ENCODE assay signal across 23 cellular contexts in the genomic region with DNA sequence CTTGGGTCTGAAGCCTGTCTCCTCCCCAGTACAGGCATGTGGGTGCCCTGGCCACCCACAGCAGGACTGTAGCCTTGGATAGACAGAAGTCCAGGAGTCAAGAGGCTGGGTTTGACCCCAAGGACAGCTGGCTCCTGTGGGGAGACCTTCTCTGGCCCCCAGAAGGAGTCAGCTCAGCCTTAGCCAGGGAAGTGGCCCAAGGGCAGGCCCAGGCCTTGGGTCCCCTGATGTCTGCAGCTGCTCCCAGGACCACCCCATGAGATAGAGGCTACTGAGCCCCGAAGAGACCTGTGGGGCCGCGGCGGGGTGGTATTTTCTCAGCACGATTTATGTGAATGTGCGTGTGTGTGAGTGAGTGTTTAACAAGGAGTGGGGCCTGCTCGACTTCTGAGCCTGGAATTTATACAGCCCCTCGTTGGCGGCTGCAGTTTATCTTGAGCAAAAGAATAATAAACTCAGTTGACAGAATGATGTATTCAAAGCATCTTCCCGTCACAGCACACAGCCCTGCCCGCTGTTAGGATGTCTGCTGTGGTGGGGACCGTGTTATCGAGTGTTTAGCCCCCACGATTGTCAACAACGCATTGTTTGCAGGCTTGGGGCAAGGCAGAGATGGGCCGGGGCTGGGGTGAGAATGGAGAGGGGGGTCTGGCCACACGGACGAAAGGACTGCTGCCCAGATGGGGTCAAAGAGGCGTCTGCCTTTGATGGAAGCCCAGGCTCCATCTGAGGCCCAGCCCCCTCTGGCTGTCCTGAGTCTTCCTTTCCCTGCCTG.
A peak's percentile ranks its signal among the peaks of the same experiment; 100 is the strongest.
DNase-seq lines count a peak whose midpoint lies in the region; ATAC-seq, FAIRE-seq and TF ChIP-seq lines count a peak whose summit lies in the region.
"Had no signal": no experiment of that assay in that cellular context is flagged by ENCODE, and none has a peak within 500 bp of the region (broad histone marks: within the 10 kb centered on the region; RNA-seq: fewer than 3 reads in every experiment).

No MANE protein-coding gene starts in this region.

- H3K9me2 ChIP-seq in SK-N-SH, result no peaks in the 10 kb centered on the region

- peak overlapping the region; percentile 86 for H4K8ac ChIP-seq in mesenchymal stem cell (ENCODE audit: low read length)

- peaks cover 0 to 81% of the 10 kb centered on the region in 2 experiments; a peak in 2 of 4 replicates for H3K4me1 ChIP-seq in SK-N-SH (ENCODE audit: control insufficient read depth in 1 of 2, insufficient read depth in 2 of 2, low read depth in 1 of 2, low read length in 1 of 2)
- H3K4me1 ChIP-seq in K562 (replicated peaks in 1 of 2; ENCODE audit: control insufficient read depth in 2 of 2, insufficient read depth in 2 of 2, low read length in 2 of 2), result peaks cover 40 to 41% of the 10 kb centered on the region in 2 experiments
- H3K4me1 ChIP-seq in mesenchymal stem cell (ENCODE audit: control insufficient read depth, insufficient read depth, low read depth, low read length), result peaks cover 5% of the 10 kb centered on the region
- H3K4me1 ChIP-seq in sigmoid colon, result peaks cover 0 to 11% (median 0%) of the 10 kb centered on the region in 4 donors
- H3K4me1 ChIP-seq: tibial nerve had no signal

- in situ Hi-C loops in K562 (cut with MboI), result no loop called here

- no peak for FAIRE-seq in K562 (lab: Jason Lieb, UNC)

- H2BK15ac ChIP-seq in mesenchymal stem cell (ENCODE audit: low read depth, poor library complexity, severe bottlenecking), result no peak overlapping the region

- H3K18ac ChIP-seq in mesenchymal stem cell (ENCODE audit: low read depth in 1 of 2, low read length in 2 of 2), result peak overlapping the region; percentile 23 to 79

- peak overlapping the region; percentile 68 for H4K91ac ChIP-seq in mesenchymal stem cell (ENCODE audit: low read length)

- peak overlapping the region; percentile 42 to 51 for H2BK12ac ChIP-seq in mesenchymal stem cell (ENCODE audit: low read length in 2 of 2)

- peak overlapping the region; percentile 24 to 31 for H3K4ac ChIP-seq in mesenchymal stem cell (ENCODE audit: low read depth in 1 of 2, low read length in 2 of 2)

- no peak for TF ChIP-seq CTCF in SK-N-SH (IDR thresholded peaks at IDR 0.05)
- no peak for TF ChIP-seq CTCF in K562 (IDR thresholded peaks at IDR 0.05 in 2 of 3, conservative IDR thresholded peaks at IDR 0.05 in 1 of 3; ENCODE audit: insufficient read depth in 2 of 3, low read depth in 1 of 3, low read length in 3 of 3)
- TF ChIP-seq CTCF in sigmoid colon (IDR thresholded peaks at IDR 0.05), result no peak

- no peak overlapping the region for H3K14ac ChIP-seq in mesenchymal stem cell (ENCODE audit: low read length in 2 of 2)

- H2AFZ ChIP-seq in SK-N-SH (ENCODE audit: low read depth) (no peak overlapping the region), K562 (ENCODE audit: low read depth, low read length) (peak overlapping the region; percentile 66), mesenchymal stem cell (ENCODE audit: low read depth, low read length) (no peak overlapping the region)

- no peak overlapping the region for H3K23ac ChIP-seq in mesenchymal stem cell (ENCODE audit: low read length in 2 of 2)

- H3K36me3 ChIP-seq in SK-N-SH (replicated peaks in 1 of 2; ENCODE audit: control insufficient read depth in 1 of 2, insufficient read depth in 2 of 2, low read length in 1 of 2) (no peaks in the 10 kb centered on the region), K562 (ENCODE audit: control insufficient read depth, insufficient read depth, low read length) (no peaks in the 10 kb centered on the region), mesenchymal stem cell (ENCODE audit: control insufficient read depth in 1 of 2, insufficient read depth in 2 of 2, low read depth in 1 of 2, low read length in 2 of 2) (no peaks in the 10 kb centered on the region), sigmoid colon (no peaks in the 10 kb centered on the region)
- H3K36me3 ChIP-seq: tibial nerve had no signal

- no peak for TF ChIP-seq EP300 in SK-N-SH (IDR thresholded peaks at IDR 0.05; ENCODE audit: borderline replicate concordance in 1 of 2, low read depth in 1 of 2, low read length in 1 of 2)
- no peak for TF ChIP-seq EP300 in K562 (IDR thresholded peaks at IDR 0.05; ENCODE audit: low read length)
- TF ChIP-seq EP300 in sigmoid colon (IDR thresholded peaks at IDR 0.05), result no peak

- no peaks in the 10 kb centered on the region for H3K9me1 ChIP-seq in K562 (ENCODE audit: control insufficient read depth, insufficient read depth, low read length)

- TF ChIP-seq POLR2A in K562 (conservative IDR thresholded peaks at IDR 0.05), result no peak
- TF ChIP-seq POLR2A in sigmoid colon (IDR thresholded peaks at IDR 0.05), result no peak

- intact Hi-C loops in K562 (cut with micrococcal nuclease), result no loop called here
- intact Hi-C loops in sigmoid colon (cut with DNase I), result no loop called here

- no peaks in the 10 kb centered on the region for H3F3A ChIP-seq in SK-N-SH (replicated peaks; ENCODE audit: insufficient read depth)

- POLR2A ChIA-PET in SK-N-SH (lab: Yijun Ruan, JAX), result no interaction called here
- POLR2A ChIA-PET in K562 (lab: Yijun Ruan, JAX), result interaction anchor here (0.5 to 6.1 kb wide), 5 partner anchors 7 to 314 kb away, joined by 3 to 47 read pairs (median 3); no protein-coding TSS in a partner anchor

- ATAC-seq in SK-N-SH treated with all-trans-retinoic acid at 6 μM for 48 hours (no peak), K562 (no peak), HG03196 (IDR thresholded peaks at IDR 0.05; ENCODE audit: unreplicated experiment) (no peak)
- ATAC-seq: activated naive CD4-positive, alpha-beta T cell treated with anti-CD3 and anti-CD28 coated beads, Interleukin-2, amount 50 U/mL, for 72 hours; left colon; psoas muscle; stimulated activated naive B cell treated with anti-CD40 and anti-IgM and Interleukin-4, amounts not matched to agents 10 μg/mL and 1 μg/mL and 100 μg/mL, for 72 hours had no signal

- no peak overlapping the region for H3K9ac ChIP-seq in SK-N-SH
- peak overlapping the region; percentile 16 to 73 for H3K9ac ChIP-seq in K562 (ENCODE audit: insufficient read depth in 1 of 2, low read depth in 2 of 2, low read length in 2 of 2)
- H3K9ac ChIP-seq in mesenchymal stem cell (ENCODE audit: low read length), result no peak overlapping the region

- H2BK120ac ChIP-seq in mesenchymal stem cell (ENCODE audit: low read depth, low read length), result peak overlapping the region; percentile 34

- H3K4me2 ChIP-seq in SK-N-SH, result no peak overlapping the region
- no peak overlapping the region for H3K4me2 ChIP-seq in K562 (ENCODE audit: insufficient read depth, low read length)
- no peak overlapping the region for H3K4me2 ChIP-seq in mesenchymal stem cell (ENCODE audit: low read length, poor library complexity, severe bottlenecking)

- TF ChIP-seq RAD21 in SK-N-SH (IDR thresholded peaks at IDR 0.05; ENCODE audit: low read length) (no peak), K562 (CRISPR knock-in tag; conservative IDR thresholded peaks at IDR 0.05 in 1 of 2, IDR thresholded peaks at IDR 0.05 in 1 of 2) (no peak)

- H4K20me1 ChIP-seq in SK-N-SH (ENCODE audit: insufficient read depth) (no peaks in the 10 kb centered on the region), K562 (replicated peaks; ENCODE audit: control insufficient read depth, insufficient read depth, low read length) (no peaks in the 10 kb centered on the region)

- H3K27ac ChIP-seq in SK-N-SH (ENCODE audit: low read depth in 2 of 2, low read length in 1 of 2), result peak overlapping the region in 1 of 2 experiments; percentile 68; a peak in 2 of 4 replicates
- H3K27ac ChIP-seq in K562 (ENCODE audit: extremely low read depth, low read depth, low read length), result peak overlapping the region; percentile 41; the same call in 1 of the 3 replicates
- H3K27ac ChIP-seq in mesenchymal stem cell (ENCODE audit: low read length, poor library complexity, severe bottlenecking), result no peak overlapping the region
- peak overlapping the region in 1 of 4 donors; percentile 51 for H3K27ac ChIP-seq in sigmoid colon
- H3K27ac ChIP-seq: 22Rv1, HL-60, psoas muscle, tibial nerve had no signal

- H2AK5ac ChIP-seq in mesenchymal stem cell (ENCODE audit: low read length, severe bottlenecking), result no peak overlapping the region

- CTCF ChIA-PET in SK-N-SH (lab: Yijun Ruan, JAX), result interaction anchor here (1.1 to 4.0 kb wide), 3 partner anchors 141 to 164 kb away, joined by 3 to 16 read pairs (median 10); a partner anchor contains a TSS
- CTCF ChIA-PET in K562 (lab: Yijun Ruan, JAX; ENCODE audit: low intra/inter-chr PET ratio), result no interaction called here

- peak; percentile 52 for DNase-seq in SK-N-SH
- no peak for DNase-seq in K562 (ENCODE audit: extremely low read depth in 1 of 4, low spot score in 3 of 4)
- peak; percentile 78 for DNase-seq in mesenchymal stem cell
- peak; percentile 41 for DNase-seq in sigmoid colon
- no peak for DNase-seq in NK-92 treated with Interleukin-12 subunit alpha and Interleukin-12 subunit beta, amount 100 ng/mL, for 24 hours (lab: John Stamatoyannopoulos, UW)
- no peak for DNase-seq in activated CD8-positive, alpha-beta memory T cell treated with anti-CD3 and anti-CD28 coated beads, Interleukin-2, amount 50 U/mL, for 4 hours
- DNase-seq: activated CD4-positive, alpha-beta T cell treated with anti-CD3 and anti-CD28 coated beads, Interleukin-2, amount 50 U/mL, for 1 hour; activated T-cell treated with anti-CD3 and anti-CD28 coated beads for 4 hours; C1 segment of cervical spinal cord; DMS153; effector memory CD4-positive, alpha-beta T cell; Kasumi-1; NCI-H1105 treated with DMSO at 0.1 percent for 48 hours; RPMI8226; stimulated activated naive B cell treated with anti-CD40 and anti-IgM and Interleukin-4, amounts not matched to agents 10 μg/mL and 1 μg/mL and 100 μg/mL, for 72 hours had no signal

- H3K9me3 ChIP-seq in SK-N-SH, result no peaks in the 10 kb centered on the region
- H3K9me3 ChIP-seq in K562 (replicated peaks; ENCODE audit: control insufficient read depth, insufficient read depth, low read depth, low read length), result no peaks in the 10 kb centered on the region
- H3K9me3 ChIP-seq in mesenchymal stem cell (ENCODE audit: control insufficient read depth, low read length), result no peaks in the 10 kb centered on the region
- H3K9me3 ChIP-seq in sigmoid colon, result no peaks in the 10 kb centered on the region
- H3K9me3 ChIP-seq: psoas muscle, tibial nerve had no signal

- no peaks in the 10 kb centered on the region for H3K79me1 ChIP-seq in mesenchymal stem cell (replicated peaks; ENCODE audit: low read length, poor library complexity, severe bottlenecking)

- no peak overlapping the region for H2BK5ac ChIP-seq in mesenchymal stem cell (ENCODE audit: low read depth, low read length, poor library complexity, severe bottlenecking)

- no peaks in the 10 kb centered on the region for H3K27me3 ChIP-seq in SK-N-SH (ENCODE audit: insufficient read depth)
- H3K27me3 ChIP-seq in K562 (ENCODE audit: control insufficient read depth in 2 of 2, insufficient read depth in 2 of 2, low read length in 2 of 2), result no peaks in the 10 kb centered on the region
- peaks cover 0 to 10% of the 10 kb centered on the region in 2 experiments for H3K27me3 ChIP-seq in mesenchymal stem cell (ENCODE audit: control insufficient read depth in 1 of 2, insufficient read depth in 1 of 2, low read length in 2 of 2)
- no peaks in the 10 kb centered on the region for H3K27me3 ChIP-seq in sigmoid colon
- H3K27me3 ChIP-seq: tibial nerve had no signal

- no peak overlapping the region for H3K4me3 ChIP-seq in SK-N-SH (ENCODE audit: low read depth in 2 of 2, low read length in 1 of 2)
- no peak overlapping the region for H3K4me3 ChIP-seq in K562
- no peak overlapping the region for H3K4me3 ChIP-seq in mesenchymal stem cell (ENCODE audit: insufficient read depth in 1 of 2, low read depth in 1 of 2, low read length in 2 of 2)
- no peak overlapping the region for H3K4me3 ChIP-seq in sigmoid colon
- H3K4me3 ChIP-seq: psoas muscle, tibial nerve had no signal

- H3K79me2 ChIP-seq in SK-N-SH (ENCODE audit: insufficient read depth) (no peaks in the 10 kb centered on the region), K562 (ENCODE audit: control insufficient read depth, insufficient read depth, low read length) (no peaks in the 10 kb centered on the region)

- BruUV-seq in K562 (replicated peaks; lab: Mats Ljungman, UMichigan), result no TSS peak

- 85% methylated on average over 17 of the region's 19 CpGs for WGBS in SK-N-SH (ENCODE audit: low lambda C conversion rate)
- 85% methylated on average over 19 of the region's 19 CpGs for WGBS in K562 (ENCODE audit: insufficient coverage, low coverage, missing lambda C conversion rate)
- 2% methylated on average over 18 of the region's 19 CpGs for WGBS in mesenchymal stem cell
- 77 to 81% methylated on average over 19 of the region's 19 CpGs for WGBS in sigmoid colon, 2 donors

Comparison
In these comparisons a context has a peak if more than half of its experiments do, and no peak if none do; other contexts are left out.
1. DNase-seq: peak in SK-N-SH (single experiment), mesenchymal stem cell (single experiment) and sigmoid colon (single experiment); none in K562 (0 of 4), NK-92 treated with Interleukin-12 subunit alpha and Interleukin-12 subunit beta, amount 100 ng/mL, for 24 hours (single experiment) and activated CD8-positive, alpha-beta memory T cell treated with anti-CD3 and anti-CD28 coated beads, Interleukin-2, amount 50 U/mL, for 4 hours (single experiment).
2. H3K9ac ChIP-seq: peak in K562 (2 of 2); none in SK-N-SH (single experiment) and mesenchymal stem cell (single experiment).